ENCODE assay signal across 8 cellular contexts in the genomic region with DNA sequence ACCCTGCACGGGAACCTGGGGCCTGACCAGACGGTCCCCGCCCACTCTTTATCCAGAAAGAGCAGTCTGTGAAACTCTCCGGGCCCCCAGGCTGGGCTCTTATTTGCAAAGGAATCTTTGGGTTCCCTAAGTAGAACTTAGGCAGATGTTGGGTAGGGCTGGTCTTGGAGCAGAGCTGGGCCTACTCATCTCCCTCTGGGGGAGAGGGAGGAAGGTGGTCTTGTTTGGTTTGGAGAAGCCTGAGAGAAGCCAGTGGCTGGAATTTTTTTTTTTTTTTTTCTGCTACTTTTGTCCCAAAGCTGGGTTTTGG. TPM values are rescaled to one million over a fixed set of nuclear protein-coding genes. Genes with fewer than 3 reads are reported as not detected.
DNase-seq lines count a peak whose midpoint lies in the region; ATAC-seq lines count a peak whose summit lies in the region.

No MANE protein-coding gene starts in this region.

- no peaks in the 10 kb centered on the region for H3K27me3 Mint-ChIP-seq in T-helper 1 cell treated with Interleukin-12 subunit alpha and Interleukin-12 subunit beta and Interleukin-4 antibody, amounts not matched to agents 30 μg/mL and 1 μg/mL, for 36 hours (ENCODE audit: low read depth)
- H3K27me3 Mint-ChIP-seq in activated naive CD8-positive, alpha-beta T cell treated with anti-CD3 and anti-CD28 coated beads for 36 hours: no peaks in the 10 kb centered on the region

- H3K27ac ChIP-seq in temporal lobe (ENCODE audit: low read depth, low read length): peak overlapping the region; percentile 68

- peaks cover 20% of the 10 kb centered on the region for H3K36me3 Mint-ChIP-seq in T-helper 1 cell treated with Interleukin-12 subunit alpha and Interleukin-12 subunit beta and Interleukin-4 antibody, amounts not matched to agents 30 μg/mL and 1 μg/mL, for 36 hours (ENCODE audit: low read depth)
- peaks cover 43% of the 10 kb centered on the region for H3K36me3 Mint-ChIP-seq in activated naive CD8-positive, alpha-beta T cell treated with anti-CD3 and anti-CD28 coated beads for 36 hours

- ATAC-seq in GM18867 (IDR thresholded peaks at IDR 0.05; ENCODE audit: unreplicated experiment) (no peak), GM18511 (IDR thresholded peaks at IDR 0.05; ENCODE audit: unreplicated experiment) (no peak)

- H3K27ac Mint-ChIP-seq in T-helper 1 cell treated with Interleukin-12 subunit alpha and Interleukin-12 subunit beta and Interleukin-4 antibody, amounts not matched to agents 30 μg/mL and 1 μg/mL, for 36 hours: peak overlapping the region; percentile 88
- H3K27ac Mint-ChIP-seq in activated naive CD8-positive, alpha-beta T cell treated with anti-CD3 and anti-CD28 coated beads for 36 hours: peak overlapping the region; percentile 93

- peaks cover 69% of the 10 kb centered on the region for H3K4me1 Mint-ChIP-seq in T-helper 1 cell treated with Interleukin-12 subunit alpha and Interleukin-12 subunit beta and Interleukin-4 antibody, amounts not matched to agents 30 μg/mL and 1 μg/mL, for 36 hours (ENCODE audit: low read depth)
- H3K4me1 Mint-ChIP-seq in activated naive CD8-positive, alpha-beta T cell treated with anti-CD3 and anti-CD28 coated beads for 36 hours: peaks cover 67% of the 10 kb centered on the region

- H3K4me3 Mint-ChIP-seq in T-helper 1 cell treated with Interleukin-12 subunit alpha and Interleukin-12 subunit beta and Interleukin-4 antibody, amounts not matched to agents 30 μg/mL and 1 μg/mL, for 36 hours: peak overlapping the region; percentile 89
- H3K4me3 Mint-ChIP-seq in activated naive CD8-positive, alpha-beta T cell treated with anti-CD3 and anti-CD28 coated beads for 36 hours: peak overlapping the region; percentile 85

- H3K9me3 Mint-ChIP-seq in T-helper 1 cell treated with Interleukin-12 subunit alpha and Interleukin-12 subunit beta and Interleukin-4 antibody, amounts not matched to agents 30 μg/mL and 1 μg/mL, for 36 hours: no peaks in the 10 kb centered on the region
- H3K9me3 Mint-ChIP-seq in activated naive CD8-positive, alpha-beta T cell treated with anti-CD3 and anti-CD28 coated beads for 36 hours: no peaks in the 10 kb centered on the region

- no peak for DNase-seq in T-helper 1 cell
- DNase-seq in activated naive CD8-positive, alpha-beta T cell treated with anti-CD3 and anti-CD28 coated beads for 36 hours: no peak
- DNase-seq in iris pigment epithelial cell (ENCODE audit: low read depth): peak; percentile 40
- no peak for DNase-seq in NCI-H82 treated with DMSO at 0.1 percent for 48 hours (lab: John Stamatoyannopoulos, UW; ENCODE audit: unreplicated experiment)

RNA-seq across cellular contexts. Expression of gene PLCG1, which starts 0.8 kb away (rescaled TPM):
- 100 to 1,000 TPM; 156 to 162 TPM for total RNA-seq in activated naive CD8-positive, alpha-beta T cell treated with anti-CD3 and anti-CD28 coated beads for 36 hours
- total RNA-seq in temporal lobe: 82.1 TPM
